1 cellular context compared by ENCODE assay signal in the genomic region with DNA sequence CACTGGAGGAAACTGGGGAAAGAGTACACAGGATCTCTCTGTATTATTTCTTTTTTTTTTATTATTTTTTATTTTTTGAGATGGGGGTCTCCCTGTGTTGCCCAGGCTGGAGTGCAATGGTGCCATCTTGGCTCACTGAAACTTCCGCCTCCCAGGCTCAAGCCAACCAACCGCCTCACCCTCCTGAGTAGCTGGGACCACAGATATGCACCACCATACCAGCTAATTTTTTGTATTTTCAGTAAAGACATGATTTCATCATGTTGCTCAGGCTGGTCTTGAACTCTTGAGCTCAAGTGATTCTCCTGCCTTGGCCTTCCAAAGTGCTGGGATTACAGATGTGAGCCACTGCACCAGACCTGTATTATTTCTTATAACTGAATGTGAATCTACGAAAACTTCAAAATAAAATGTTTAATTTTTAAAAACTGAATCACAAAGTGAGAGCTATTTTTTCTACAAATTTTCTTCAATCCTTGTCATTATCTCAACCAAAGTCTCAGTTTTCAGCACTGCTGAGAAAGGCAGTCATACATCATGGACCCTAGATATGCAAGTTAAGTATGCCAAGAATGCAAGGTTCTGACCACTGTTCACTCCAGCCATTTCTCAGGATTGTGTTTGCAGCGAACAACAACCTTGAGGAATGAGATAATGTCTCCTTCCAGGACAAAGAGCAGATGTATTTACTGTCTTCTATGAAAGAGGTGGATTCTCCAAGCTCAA.
TF ChIP-seq lines count a peak whose summit lies in the region.

No MANE protein-coding gene starts in this region.

TF ChIP-seq in IMR-90, 13 proteins besides CTCF, POLR2A, EP300 and RAD21 (continued from another document):
- TF ChIP-seq, protein P1, sequence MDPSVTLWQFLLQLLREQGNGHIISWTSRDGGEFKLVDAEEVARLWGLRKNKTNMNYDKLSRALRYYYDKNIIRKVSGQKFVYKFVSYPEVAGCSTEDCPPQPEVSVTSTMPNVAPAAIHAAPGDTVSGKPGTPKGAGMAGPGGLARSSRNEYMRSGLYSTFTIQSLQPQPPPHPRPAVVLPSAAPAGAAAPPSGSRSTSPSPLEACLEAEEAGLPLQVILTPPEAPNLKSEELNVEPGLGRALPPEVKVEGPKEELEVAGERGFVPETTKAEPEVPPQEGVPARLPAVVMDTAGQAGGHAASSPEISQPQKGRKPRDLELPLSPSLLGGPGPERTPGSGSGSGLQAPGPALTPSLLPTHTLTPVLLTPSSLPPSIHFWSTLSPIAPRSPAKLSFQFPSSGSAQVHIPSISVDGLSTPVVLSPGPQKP (IDR thresholded peaks at IDR 0.05; ENCODE audit: borderline replicate concordance, low read depth, low read length) = no peak
- TF ChIP-seq RCOR1 (IDR thresholded peaks at IDR 0.05; ENCODE audit: insufficient replicate concordance, low read length) (no peak), FOS (IDR thresholded peaks at IDR 0.05; ENCODE audit: low read depth, low read length) (no peak)
TF ChIP-seq in IMR-90: peak in this region for 0.
